In the genomic region with DNA sequence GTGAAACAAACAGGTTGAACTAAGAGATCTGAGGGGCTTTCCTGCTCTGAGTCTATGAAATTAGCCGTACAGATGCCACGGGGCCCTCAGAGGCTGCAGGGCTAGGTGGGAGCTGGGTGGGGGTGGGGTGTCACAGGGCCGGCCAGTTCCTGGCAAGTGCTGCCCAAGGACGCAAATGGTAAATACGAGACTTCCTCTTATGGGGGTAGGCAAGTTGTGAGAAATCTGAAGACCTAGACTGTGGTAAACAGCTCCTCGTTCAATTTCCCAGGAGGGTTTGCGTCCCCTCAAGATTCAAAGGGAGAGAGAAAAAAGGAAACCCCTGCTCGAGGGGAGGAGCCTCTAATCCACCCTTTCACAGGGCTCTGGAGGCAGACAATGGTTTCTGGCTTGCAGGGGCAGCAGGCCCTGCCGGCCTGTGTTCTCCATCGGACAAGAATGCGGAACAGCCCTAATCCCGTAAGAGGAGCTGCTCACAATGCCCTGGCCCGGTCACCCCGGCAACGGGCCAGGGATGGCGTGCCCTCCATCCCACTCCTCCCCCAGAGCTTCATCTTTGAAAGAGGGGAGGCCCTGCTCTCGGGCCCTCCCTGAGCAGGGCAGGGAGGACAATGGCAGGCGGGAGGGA, we compare ENCODE assay signal across 1 cellular context.
TF ChIP-seq lines count a peak whose summit lies in the region.

No MANE protein-coding gene starts in this region.

TF ChIP-seq in GM12878, 131 proteins besides CTCF, POLR2A, EP300 and RAD21 (continued from another document):
- TF ChIP-seq, protein P1, sequence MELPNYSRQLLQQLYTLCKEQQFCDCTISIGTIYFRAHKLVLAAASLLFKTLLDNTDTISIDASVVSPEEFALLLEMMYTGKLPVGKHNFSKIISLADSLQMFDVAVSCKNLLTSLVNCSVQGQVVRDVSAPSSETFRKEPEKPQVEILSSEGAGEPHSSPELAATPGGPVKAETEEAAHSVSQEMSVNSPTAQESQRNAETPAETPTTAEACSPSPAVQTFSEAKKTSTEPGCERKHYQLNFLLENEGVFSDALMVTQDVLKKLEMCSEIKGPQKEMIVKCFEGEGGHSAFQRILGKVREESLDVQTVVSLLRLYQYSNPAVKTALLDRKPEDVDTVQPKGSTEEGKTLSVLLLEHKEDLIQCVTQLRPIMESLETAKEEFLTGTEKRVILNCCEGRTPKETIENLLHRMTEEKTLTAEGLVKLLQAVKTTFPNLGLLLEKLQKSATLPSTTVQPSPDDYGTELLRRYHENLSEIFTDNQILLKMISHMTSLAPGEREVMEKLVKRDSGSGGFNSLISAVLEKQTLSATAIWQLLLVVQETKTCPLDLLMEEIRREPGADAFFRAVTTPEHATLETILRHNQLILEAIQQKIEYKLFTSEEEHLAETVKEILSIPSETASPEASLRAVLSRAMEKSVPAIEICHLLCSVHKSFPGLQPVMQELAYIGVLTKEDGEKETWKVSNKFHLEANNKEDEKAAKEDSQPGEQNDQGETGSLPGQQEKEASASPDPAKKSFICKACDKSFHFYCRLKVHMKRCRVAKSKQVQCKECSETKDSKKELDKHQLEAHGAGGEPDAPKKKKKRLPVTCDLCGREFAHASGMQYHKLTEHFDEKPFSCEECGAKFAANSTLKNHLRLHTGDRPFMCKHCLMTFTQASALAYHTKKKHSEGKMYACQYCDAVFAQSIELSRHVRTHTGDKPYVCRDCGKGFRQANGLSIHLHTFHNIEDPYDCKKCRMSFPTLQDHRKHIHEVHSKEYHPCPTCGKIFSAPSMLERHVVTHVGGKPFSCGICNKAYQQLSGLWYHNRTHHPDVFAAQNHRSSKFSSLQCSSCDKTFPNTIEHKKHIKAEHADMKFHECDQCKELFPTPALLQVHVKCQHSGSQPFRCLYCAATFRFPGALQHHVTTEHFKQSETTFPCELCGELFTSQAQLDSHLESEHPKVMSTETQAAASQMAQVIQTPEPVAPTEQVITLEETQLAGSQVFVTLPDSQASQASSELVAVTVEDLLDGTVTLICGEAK (IDR thresholded peaks at IDR 0.05; ENCODE audit: borderline replicate concordance) = no peak
- TF ChIP-seq CEBPB (IDR thresholded peaks at IDR 0.05; ENCODE audit: borderline replicate concordance in 1 of 2, low read depth in 2 of 2, low read length in 2 of 2) (no peak), SMAD1 (IDR thresholded peaks at IDR 0.05; ENCODE audit: low read depth, partially characterized antibody) (no peak), TARDBP (IDR thresholded peaks at IDR 0.05; ENCODE audit: borderline replicate concordance) (no peak), MTA3 (IDR thresholded peaks at IDR 0.05; ENCODE audit: borderline replicate concordance, low read length) (peak; percentile 40; the same call in 1 of the 2 replicates), ZZZ3 (IDR thresholded peaks at IDR 0.05; ENCODE audit: control insufficient read depth, insufficient read length, low read depth) (no peak), HCFC1 (IDR thresholded peaks at IDR 0.05; ENCODE audit: low read length) (no peak), SRF (IDR thresholded peaks at IDR 0.05; ENCODE audit: low read depth in 2 of 2, low read length in 2 of 2) (no peak), SP1 (IDR thresholded peaks at IDR 0.05; ENCODE audit: low read depth, low read length) (peak; percentile 23), SREBF1 (IDR thresholded peaks at IDR 0.05; ENCODE audit: low read length) (no peak), ESRRA (IDR thresholded peaks at IDR 0.05; ENCODE audit: low read length) (no peak), JUND (IDR thresholded peaks at IDR 0.05; ENCODE audit: low read depth, low read length) (0 out of 2 replicates have a peak, but pooled peaks have one; percentile 20), POLR2AphosphoS5 (IDR thresholded peaks at IDR 0.05; ENCODE audit: low read length) (peak; percentile 36; the same call in 1 of the 2 replicates)
- TF ChIP-seq, protein P2, sequence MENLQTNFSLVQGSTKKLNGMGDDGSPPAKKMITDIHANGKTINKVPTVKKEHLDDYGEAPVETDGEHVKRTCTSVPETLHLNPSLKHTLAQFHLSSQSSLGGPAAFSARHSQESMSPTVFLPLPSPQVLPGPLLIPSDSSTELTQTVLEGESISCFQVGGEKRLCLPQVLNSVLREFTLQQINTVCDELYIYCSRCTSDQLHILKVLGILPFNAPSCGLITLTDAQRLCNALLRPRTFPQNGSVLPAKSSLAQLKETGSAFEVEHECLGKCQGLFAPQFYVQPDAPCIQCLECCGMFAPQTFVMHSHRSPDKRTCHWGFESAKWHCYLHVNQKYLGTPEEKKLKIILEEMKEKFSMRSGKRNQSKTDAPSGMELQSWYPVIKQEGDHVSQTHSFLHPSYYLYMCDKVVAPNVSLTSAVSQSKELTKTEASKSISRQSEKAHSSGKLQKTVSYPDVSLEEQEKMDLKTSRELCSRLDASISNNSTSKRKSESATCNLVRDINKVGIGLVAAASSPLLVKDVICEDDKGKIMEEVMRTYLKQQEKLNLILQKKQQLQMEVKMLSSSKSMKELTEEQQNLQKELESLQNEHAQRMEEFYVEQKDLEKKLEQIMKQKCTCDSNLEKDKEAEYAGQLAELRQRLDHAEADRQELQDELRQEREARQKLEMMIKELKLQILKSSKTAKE (IDR thresholded peaks at IDR 0.05; ENCODE audit: low read depth, poor library complexity, severe bottlenecking) = peak; percentile 85
- TF ChIP-seq, protein P3, sequence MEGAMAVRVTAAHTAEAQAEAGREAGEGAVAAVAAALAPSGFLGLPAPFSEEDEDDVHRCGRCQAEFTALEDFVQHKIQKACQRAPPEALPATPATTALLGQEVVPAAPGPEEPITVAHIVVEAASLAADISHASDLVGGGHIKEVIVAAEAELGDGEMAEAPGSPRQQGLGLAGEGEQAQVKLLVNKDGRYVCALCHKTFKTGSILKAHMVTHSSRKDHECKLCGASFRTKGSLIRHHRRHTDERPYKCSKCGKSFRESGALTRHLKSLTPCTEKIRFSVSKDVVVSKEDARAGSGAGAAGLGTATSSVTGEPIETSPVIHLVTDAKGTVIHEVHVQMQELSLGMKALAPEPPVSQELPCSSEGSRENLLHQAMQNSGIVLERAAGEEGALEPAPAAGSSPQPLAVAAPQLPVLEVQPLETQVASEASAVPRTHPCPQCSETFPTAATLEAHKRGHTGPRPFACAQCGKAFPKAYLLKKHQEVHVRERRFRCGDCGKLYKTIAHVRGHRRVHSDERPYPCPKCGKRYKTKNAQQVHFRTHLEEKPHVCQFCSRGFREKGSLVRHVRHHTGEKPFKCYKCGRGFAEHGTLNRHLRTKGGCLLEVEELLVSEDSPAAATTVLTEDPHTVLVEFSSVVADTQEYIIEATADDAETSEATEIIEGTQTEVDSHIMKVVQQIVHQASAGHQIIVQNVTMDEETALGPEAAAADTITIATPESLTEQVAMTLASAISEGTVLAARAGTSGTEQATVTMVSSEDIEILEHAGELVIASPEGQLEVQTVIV (IDR thresholded peaks at IDR 0.05; ENCODE audit: borderline replicate concordance, partially characterized antibody) = no peak
TF ChIP-seq in GM12878: peak in this region for 42.
